ENCODE assay signal across 7 cellular contexts in genomic region chr17:57004944-57005579, GRCh38. TPM values are rescaled to one million over a fixed set of nuclear protein-coding genes. Genes with fewer than 3 reads are reported as not detected.
DNase-seq lines count a peak whose midpoint lies in the region; ATAC-seq and TF ChIP-seq lines count a peak whose summit lies in the region.

No MANE protein-coding gene starts in this region.

- CTCF ChIA-PET in naive thymus-derived CD4-positive, alpha-beta T cell (lab: Charles Lee) = no interaction called here

- H3K9ac ChIP-seq in smooth muscle cell (ENCODE audit: low read depth) = no peak overlapping the region

- no peak overlapping the region for H2AFZ ChIP-seq in smooth muscle cell (ENCODE audit: low read depth)

- H3K36me3 Mint-ChIP-seq in activated naive CD8-positive, alpha-beta T cell treated with anti-CD3 and anti-CD28 coated beads for 36 hours = peaks cover 1% of the 10 kb centered on the region
- peaks cover 0 to 25% (median 7%) of the 10 kb centered on the region in 5 donors for H3K36me3 Mint-ChIP-seq in naive thymus-derived CD4-positive, alpha-beta T cell

- POLR2A ChIA-PET in naive thymus-derived CD4-positive, alpha-beta T cell (lab: Charles Lee) = no interaction called here

- no peaks in the 10 kb centered on the region for H4K20me1 ChIP-seq in smooth muscle cell (ENCODE audit: low read depth)

- peak overlapping the region; percentile 30 for H3K27ac Mint-ChIP-seq in activated naive CD8-positive, alpha-beta T cell treated with anti-CD3 and anti-CD28 coated beads for 36 hours
- peak overlapping the region in 1 of 9 donors; percentile 6 for H3K27ac Mint-ChIP-seq in naive thymus-derived CD4-positive, alpha-beta T cell

- no peaks in the 10 kb centered on the region for H3K9me3 ChIP-seq in naive thymus-derived CD4-positive, alpha-beta T cell (ENCODE audit: control insufficient read depth in 2 of 3, low read length in 3 of 3)
- no peaks in the 10 kb centered on the region for H3K9me3 ChIP-seq in smooth muscle cell (replicated peaks; ENCODE audit: low read depth)

- no peaks in the 10 kb centered on the region for H3K79me2 ChIP-seq in smooth muscle cell (ENCODE audit: low read depth)

- H3K27me3 ChIP-seq in naive thymus-derived CD4-positive, alpha-beta T cell (ENCODE audit: control insufficient read depth in 2 of 2, insufficient read depth in 2 of 2, low read length in 2 of 2) = no peaks in the 10 kb centered on the region
- H3K27me3 ChIP-seq in smooth muscle cell (ENCODE audit: low read depth) = no peaks in the 10 kb centered on the region

- H3K27ac ChIP-seq in naive thymus-derived CD4-positive, alpha-beta T cell (ENCODE audit: low read depth, low read length) = no peak overlapping the region
- no peak overlapping the region for H3K27ac ChIP-seq in smooth muscle cell (ENCODE audit: low read depth)

- H3K36me3 ChIP-seq in naive thymus-derived CD4-positive, alpha-beta T cell (ENCODE audit: control insufficient read depth in 2 of 3, insufficient read depth in 3 of 3, low read length in 3 of 3) = peaks cover 0 to 28% (median 0%) of the 10 kb centered on the region in 3 experiments
- H3K36me3 ChIP-seq in smooth muscle cell (ENCODE audit: low read depth) = no peaks in the 10 kb centered on the region

- no peaks in the 10 kb centered on the region for H3K4me1 ChIP-seq in naive thymus-derived CD4-positive, alpha-beta T cell (ENCODE audit: control insufficient read depth in 2 of 2, insufficient read depth in 2 of 2, low read length in 2 of 2)
- H3K4me1 ChIP-seq in smooth muscle cell (ENCODE audit: low read depth) = no peaks in the 10 kb centered on the region

- TF ChIP-seq POLR2A in GM18505 (IDR thresholded peaks at IDR 0.05; ENCODE audit: borderline replicate concordance, extremely low read depth, insufficient read depth, insufficient read length) = no peak
- no peak for TF ChIP-seq POLR2A in erythroblast (IDR thresholded peaks at IDR 0.05; ENCODE audit: low read length)

- no peaks in the 10 kb centered on the region for H3K9me3 Mint-ChIP-seq in activated naive CD8-positive, alpha-beta T cell treated with anti-CD3 and anti-CD28 coated beads for 36 hours
- H3K9me3 Mint-ChIP-seq in naive thymus-derived CD4-positive, alpha-beta T cell = no peaks in the 10 kb centered on the region

- ATAC-seq in GM18505 (IDR thresholded peaks at IDR 0.05; ENCODE audit: unreplicated experiment) (peak; percentile 71), GM21576 (IDR thresholded peaks at IDR 0.05; ENCODE audit: unreplicated experiment) (peak; percentile 89)
- peak; percentile 58 for ATAC-seq in naive thymus-derived CD4-positive, alpha-beta T cell

- H3K4me3 ChIP-seq in naive thymus-derived CD4-positive, alpha-beta T cell (ENCODE audit: low read length) = no peak overlapping the region
- no peak overlapping the region for H3K4me3 ChIP-seq in smooth muscle cell

- intact Hi-C loops in naive thymus-derived CD4-positive, alpha-beta T cell (cut with micrococcal nuclease) = loop anchor here in 1 of 2 donors (1.0 kb wide), 1 partner anchor 109 kb away; no protein-coding TSS in a partner anchor

- H3K4me2 ChIP-seq in smooth muscle cell = no peak overlapping the region

- H3K4me1 Mint-ChIP-seq in activated naive CD8-positive, alpha-beta T cell treated with anti-CD3 and anti-CD28 coated beads for 36 hours = peaks cover 7% of the 10 kb centered on the region
- peaks cover 3 to 11% (median 3%) of the 10 kb centered on the region in 7 donors for H3K4me1 Mint-ChIP-seq in naive thymus-derived CD4-positive, alpha-beta T cell

- H3K27me3 Mint-ChIP-seq in activated naive CD8-positive, alpha-beta T cell treated with anti-CD3 and anti-CD28 coated beads for 36 hours = no peaks in the 10 kb centered on the region
- H3K27me3 Mint-ChIP-seq in naive thymus-derived CD4-positive, alpha-beta T cell = peaks cover 0 to 10% (median 0%) of the 10 kb centered on the region in 5 donors

- H3F3A ChIP-seq in smooth muscle cell (ENCODE audit: low read depth) = no peaks in the 10 kb centered on the region

- 90% methylated on average over 8 of the region's 8 CpGs for WGBS in smooth muscle cell (ENCODE audit: low lambda C conversion rate)

- no peak for TF ChIP-seq CTCF in smooth muscle cell (IDR thresholded peaks at IDR 0.05; ENCODE audit: borderline replicate concordance, insufficient read depth, poor library complexity, severe bottlenecking)

- H3K4me3 Mint-ChIP-seq in activated naive CD8-positive, alpha-beta T cell treated with anti-CD3 and anti-CD28 coated beads for 36 hours = no peak overlapping the region
- H3K4me3 Mint-ChIP-seq in naive thymus-derived CD4-positive, alpha-beta T cell = no peak overlapping the region

- DNase-seq in HT-29 (ENCODE audit: low spot score) (peak; percentile 57), erythroblast (lab: John Stamatoyannopoulos, UW) (no peak), smooth muscle cell (lab: John Stamatoyannopoulos, UW; ENCODE audit: unreplicated experiment) (no peak)
- no peak for DNase-seq in activated naive CD8-positive, alpha-beta T cell treated with anti-CD3 and anti-CD28 coated beads for 36 hours
- no peak for DNase-seq in naive thymus-derived CD4-positive, alpha-beta T cell

RNA-seq across cellular contexts. Expression of gene SCPEP1, which starts 27.1 kb away (rescaled TPM):
- 4.8 and 6.4 TPM in 2 replicates for total RNA-seq in HT-29 (2014; rRNA removed; shearing (Covaris generic))
- 10 to 100 TPM; 16.0 to 16.2 TPM for total RNA-seq in activated naive CD8-positive, alpha-beta T cell treated with anti-CD3 and anti-CD28 coated beads for 36 hours
- 10 to 100 TPM in 4 of 5 experiments, 1 to 10 TPM in 1; 8.4 to 81.6 (median 27.1) TPM for total RNA-seq in naive thymus-derived CD4-positive, alpha-beta T cell
- polyA plus RNA-seq in naive thymus-derived CD4-positive, alpha-beta T cell = 10 to 100 TPM; 28.9 to 33.7 TPM
- 32.0 and 48.5 TPM in 2 replicates for total RNA-seq in smooth muscle cell
- polyA plus RNA-seq in smooth muscle cell = 37.0 and 42.8 TPM in 2 replicates

RNA-seq across cellular contexts. Expression of gene COIL, which starts 44.2 kb away (rescaled TPM):
- total RNA-seq in HT-29 (2014; rRNA removed; shearing (Covaris generic)) = 11.5 and 14.6 TPM in 2 replicates
- 10 to 100 TPM; 21.6 to 22.4 TPM for total RNA-seq in activated naive CD8-positive, alpha-beta T cell treated with anti-CD3 and anti-CD28 coated beads for 36 hours
- 10 to 100 TPM; 13.1 to 22.7 (median 19.0) TPM for total RNA-seq in naive thymus-derived CD4-positive, alpha-beta T cell
- 10 to 100 TPM; 13.0 to 18.6 TPM for polyA plus RNA-seq in naive thymus-derived CD4-positive, alpha-beta T cell
- 29.2 and 30.3 TPM in 2 replicates for total RNA-seq in smooth muscle cell
- polyA plus RNA-seq in smooth muscle cell = 15.5 and 20.3 TPM in 2 replicates
